In the genomic region with DNA sequence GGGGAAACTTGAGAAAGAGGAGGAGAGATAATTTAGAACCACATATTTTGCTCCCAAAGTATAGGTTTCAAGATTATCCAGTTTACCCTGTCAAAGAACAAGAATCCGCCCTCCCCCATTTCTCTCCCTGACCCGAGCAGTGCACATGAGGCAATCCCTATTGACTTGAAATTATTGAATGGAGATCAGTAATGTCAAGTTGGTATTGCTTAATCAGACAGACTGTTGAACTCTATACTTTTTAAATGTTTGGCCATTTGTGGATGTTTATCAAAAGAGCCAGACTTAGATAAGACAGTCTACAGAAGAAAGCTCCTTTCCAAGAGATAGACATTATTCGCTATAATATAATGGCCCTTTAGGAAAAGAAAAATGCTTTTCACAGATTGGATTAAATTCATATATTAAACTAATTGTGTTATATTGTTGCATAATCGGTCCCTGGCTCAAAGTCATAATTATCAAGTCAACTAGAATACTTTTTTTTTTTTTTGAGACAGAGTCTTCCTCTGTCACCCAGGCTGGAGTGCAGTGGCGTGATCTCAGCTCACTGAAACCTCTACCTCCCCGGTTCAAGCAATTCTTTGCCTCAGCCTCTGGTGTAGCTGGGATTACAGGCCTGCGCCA, we compare ENCODE assay signal across 10 cellular contexts. TPM values are rescaled to one million over a fixed set of nuclear protein-coding genes. Genes with fewer than 3 reads are reported as not detected.
A peak's percentile ranks its signal among the peaks of the same experiment; 100 is the strongest.
DNase-seq lines count a peak whose midpoint lies in the region; ATAC-seq and TF ChIP-seq lines count a peak whose summit lies in the region.
"Had no signal": no experiment of that assay in that cellular context is flagged by ENCODE, and none has a peak within 500 bp of the region (broad histone marks: within the 10 kb centered on the region; RNA-seq: fewer than 3 reads in every experiment).

No MANE protein-coding gene starts in this region.

- peak overlapping the region in 2 of 3 experiments; percentile 71 to 72 for H3K4me3 Mint-ChIP-seq in nephron

- peak overlapping the region; percentile 95 to 96 (median 96) for H3K27ac Mint-ChIP-seq in nephron

- intact Hi-C loops in colonic mucosa (cut with DNase I), result no loop called here

- peak overlapping the region; percentile 62 for H3K9ac ChIP-seq in MM.1S (ENCODE audit: low read length)
- peak overlapping the region in 1 of 2 donors; percentile 82 for H3K9ac ChIP-seq in colonic mucosa (ENCODE audit: low read depth in 2 of 2, low read length in 2 of 2)

- no peaks in the 10 kb centered on the region for H3K27me3 Mint-ChIP-seq in nephron (ENCODE audit: low read depth)

- peaks cover 3% of the 10 kb centered on the region for H3K36me3 Mint-ChIP-seq in nephron (ENCODE audit: low read depth)

- peak overlapping the region; percentile 77 for H3K27ac ChIP-seq in ACC112 (ENCODE audit: low read depth, low read length)
- peak overlapping the region; percentile 92 for H3K27ac ChIP-seq in MM.1S (ENCODE audit: low read length)
- peak overlapping the region; percentile 86 for H3K27ac ChIP-seq in colonic mucosa

- H3K4me3 ChIP-seq in ACC112 (ENCODE audit: low read depth, low read length), result peak overlapping the region; percentile 49; the same call in 1 of the 2 replicates
- H3K4me3 ChIP-seq in MM.1S (ENCODE audit: low read length), result peak overlapping the region; percentile 37
- no peak overlapping the region for H3K4me3 ChIP-seq in colonic mucosa

- no peaks in the 10 kb centered on the region for H3K9me3 ChIP-seq in MM.1S (replicated peaks; ENCODE audit: insufficient read depth, low read length)
- no peaks in the 10 kb centered on the region for H3K9me3 ChIP-seq in colonic mucosa

- DNase-seq in MM.1S (no peak), colonic mucosa (no peak), globus pallidus (ENCODE audit: low spot score) (no peak)
- DNase-seq: activated CD4-positive, CD25-positive, alpha-beta regulatory T cell treated with anti-CD3 and anti-CD28 coated beads, Interleukin-2, amount 50 U/mL, for 72 hours; NCI-H1092 had no signal

- H3K4me1 ChIP-seq in ACC112 (ENCODE audit: control insufficient read depth, insufficient read depth, low read length, unreplicated experiment) (peaks cover 40% of the 10 kb centered on the region), MM.1S (ENCODE audit: low read length) (peaks cover 46% of the 10 kb centered on the region), colonic mucosa (peaks cover 34% of the 10 kb centered on the region)

- H3K27me3 ChIP-seq in ACC112 (ENCODE audit: insufficient read depth, low read length), result no peaks in the 10 kb centered on the region
- H3K27me3 ChIP-seq in MM.1S (replicated peaks; ENCODE audit: insufficient read depth, low read length), result no peaks in the 10 kb centered on the region
- H3K27me3 ChIP-seq in colonic mucosa, result no peaks in the 10 kb centered on the region

- no peak for ATAC-seq in GM21576 (IDR thresholded peaks at IDR 0.05; ENCODE audit: unreplicated experiment)
- ATAC-seq in GM18511 (IDR thresholded peaks at IDR 0.05; ENCODE audit: unreplicated experiment), result no peak
- no peak for ATAC-seq in GM21825 (IDR thresholded peaks at IDR 0.05; ENCODE audit: unreplicated experiment)

- H2AFZ ChIP-seq in ACC112 (ENCODE audit: low read length, unreplicated experiment), result no peak overlapping the region
- no peak overlapping the region for H2AFZ ChIP-seq in MM.1S (ENCODE audit: low read length)

- no peaks in the 10 kb centered on the region for H3K9me2 ChIP-seq in MM.1S (replicated peaks; ENCODE audit: insufficient read depth, low read length)

- no peak for TF ChIP-seq CTCF in MM.1S (IDR thresholded peaks at IDR 0.05; ENCODE audit: low read length)
- TF ChIP-seq CTCF in colonic mucosa (IDR thresholded peaks at IDR 0.05), result no peak
- no peak for TF ChIP-seq CTCF in nephron (IDR thresholded peaks at IDR 0.05; ENCODE audit: unreplicated experiment in 3 of 3)

- peak overlapping the region; percentile 85 for H3K4me2 ChIP-seq in MM.1S (ENCODE audit: low read depth, low read length)

- H3K79me2 ChIP-seq in ACC112 (ENCODE audit: control insufficient read depth, insufficient read depth, low read length, unreplicated experiment), result peaks cover 75% of the 10 kb centered on the region
- peaks cover 88% of the 10 kb centered on the region for H3K79me2 ChIP-seq in MM.1S (ENCODE audit: low read length)

- H3F3A ChIP-seq in MM.1S (ENCODE audit: insufficient read depth, low read length), result peaks cover 64% of the 10 kb centered on the region

- H3K36me3 ChIP-seq in ACC112 (ENCODE audit: insufficient read depth, low read length) (no peaks in the 10 kb centered on the region), MM.1S (replicated peaks; ENCODE audit: insufficient read depth, low read length) (no peaks in the 10 kb centered on the region), colonic mucosa (no peaks in the 10 kb centered on the region)

- no peaks in the 10 kb centered on the region for H3K9me3 Mint-ChIP-seq in nephron

- H3K4me1 Mint-ChIP-seq in nephron, result peaks cover 43% of the 10 kb centered on the region

- no peaks in the 10 kb centered on the region for H4K20me1 ChIP-seq in MM.1S (ENCODE audit: insufficient read depth, low read length)

RNA-seq across cellular contexts. Expression of gene SLC25A25, which starts 5.3 kb away (rescaled TPM):
- total RNA-seq in colonic mucosa, result 10 to 100 TPM; 12.3 to 19.7 TPM

RNA-seq across cellular contexts. Expression of gene NAIF1, which starts 6.3 kb away (rescaled TPM):
- 10 to 100 TPM; 10.8 to 11.6 TPM for total RNA-seq in colonic mucosa

RNA-seq across cellular contexts. Expression of gene PTGES2, which starts 54.2 kb away (rescaled TPM):
- total RNA-seq in colonic mucosa, result 100 to 1,000 TPM in 1 of 2 donors, 10 to 100 TPM in 1; 93.7 to 142 TPM
